23 cellular contexts compared by ENCODE assay signal in genomic region chr20:53494753-53495152, GRCh38.
"Had no signal": no experiment of that assay in that cellular context is flagged by ENCODE, and none has a peak within 500 bp of the region (broad histone marks: within the 10 kb centered on the region; RNA-seq: fewer than 3 reads in every experiment).

No MANE protein-coding gene starts in this region.

- H3K4me3 Mint-ChIP-seq: activated CD4-positive, alpha-beta memory T cell treated with anti-CD3 and anti-CD28 coated beads for 36 hours; activated CD4-positive, alpha-beta T cell treated with anti-CD3 and anti-CD28 coated beads, Interleukin-2, amount 10 ng/mL, durations not matched to agents 7 days and 5 days; activated naive CD4-positive, alpha-beta T cell treated with anti-CD3 and anti-CD28 coated beads for 36 hours; activated naive CD8-positive, alpha-beta T cell; activated T-cell treated with anti-CD3 and anti-CD28 coated beads, Interleukin-2, amount 50 U/mL, for 4 hours; activated T-helper 17 cell treated with anti-CD3 and anti-CD28 coated beads, Interleukin-2, amount 50 U/mL, for 72 hours; brain had no signal

- H3K27me3 Mint-ChIP-seq: activated CD4-positive, alpha-beta T cell treated with anti-CD3 and anti-CD28 coated beads, Interleukin-2, amount 10 ng/mL, durations not matched to agents 7 days and 5 days; activated T-helper 17 cell treated with anti-CD3 and anti-CD28 coated beads, Interleukin-2, amount 50 U/mL, for 72 hours; brain had no signal

- H3K4me1 ChIP-seq: SJSA1 had no signal

- H3K36me3 Mint-ChIP-seq: activated CD4-positive, alpha-beta memory T cell treated with anti-CD3 and anti-CD28 coated beads for 36 hours; brain had no signal

- H3K9me3 ChIP-seq: SJSA1 had no signal

- H3K36me3 ChIP-seq: SJSA1 had no signal

- H3K27ac Mint-ChIP-seq: activated CD4-positive, alpha-beta memory T cell treated with anti-CD3 and anti-CD28 coated beads for 36 hours; activated CD4-positive, alpha-beta T cell treated with anti-CD3 and anti-CD28 coated beads, Interleukin-2, amount 10 ng/mL, durations not matched to agents 7 days and 5 days; activated naive CD4-positive, alpha-beta T cell treated with anti-CD3 and anti-CD28 coated beads for 36 hours; activated naive CD8-positive, alpha-beta T cell; activated T-helper 17 cell treated with anti-CD3 and anti-CD28 coated beads, Interleukin-2, amount 50 U/mL, for 72 hours had no signal

- DNase-seq: activated CD4-positive, alpha-beta T cell treated with anti-CD3 and anti-CD28 coated beads, Interleukin-2, amount 10 ng/mL, durations not matched to agents 7 days and 5 days; activated CD4-positive, CD25-positive, alpha-beta regulatory T cell; activated CD8-positive, alpha-beta memory T cell treated with anti-CD3 and anti-CD28 coated beads for 24 hours; activated gamma-delta T cell; activated T-cell treated with anti-CD3 and anti-CD28 coated beads, Interleukin-2, amount 50 U/mL, for 4 hours; amygdala; NCI-H1092 treated with DMSO at 0.1 percent for 48 hours; NCI-H1417 treated with DMSO at 0.1 percent for 48 hours; NCI-H1694; NCI-H2029; NCI-H2107; NCI-H345; NCI-H510A; PC-3; SHP77; T-helper 1 cell had no signal

- H3K4me1 Mint-ChIP-seq: activated CD4-positive, alpha-beta T cell treated with anti-CD3 and anti-CD28 coated beads, Interleukin-2, amount 10 ng/mL, durations not matched to agents 7 days and 5 days; activated T-helper 17 cell treated with anti-CD3 and anti-CD28 coated beads, Interleukin-2, amount 50 U/mL, for 72 hours had no signal

- H3K9me3 Mint-ChIP-seq: activated CD4-positive, alpha-beta T cell treated with anti-CD3 and anti-CD28 coated beads, Interleukin-2, amount 10 ng/mL, durations not matched to agents 7 days and 5 days; activated naive CD4-positive, alpha-beta T cell treated with anti-CD3 and anti-CD28 coated beads for 36 hours; activated T-cell treated with anti-CD3 and anti-CD28 coated beads, Interleukin-2, amount 50 U/mL, for 4 hours had no signal

- H3K4me3 ChIP-seq: SJSA1 had no signal

- H3K27ac ChIP-seq: SJSA1, VCaP had no signal

- ATAC-seq: activated T-cell treated with anti-CD3 and anti-CD28 coated beads, Interleukin-2, amount 50 U/mL, for 4 hours; activated T-helper 17 cell treated with anti-CD3 and anti-CD28 coated beads, Interleukin-2, amount 50 U/mL, for 72 hours; PC-3 had no signal
